24 cellular contexts compared by ENCODE assay signal in the genomic region with DNA sequence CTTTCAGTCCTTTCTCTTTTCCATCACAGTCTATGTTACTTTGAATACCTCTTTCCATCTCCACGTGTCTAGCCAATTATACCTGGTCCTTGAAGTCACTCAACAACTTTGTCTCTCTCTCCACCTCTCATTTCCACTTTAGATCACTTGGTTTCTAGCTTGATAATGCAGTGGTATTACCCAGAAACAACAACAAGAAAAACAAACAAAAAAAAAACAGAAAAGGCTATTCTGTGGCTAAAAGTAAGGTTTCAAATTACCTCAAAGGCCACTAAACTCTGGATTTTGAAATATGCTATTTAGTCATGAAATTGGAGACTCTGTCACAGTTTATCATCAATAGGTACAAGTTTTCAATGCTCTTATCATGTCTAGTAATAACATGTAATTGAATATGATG.
"Had no signal": no experiment of that assay in that cellular context is flagged by ENCODE, and none has a peak within 500 bp of the region (broad histone marks: within the 10 kb centered on the region; RNA-seq: fewer than 3 reads in every experiment).

No MANE protein-coding gene starts in this region.

- H3K4me3 Mint-ChIP-seq: activated CD4-positive, alpha-beta memory T cell treated with anti-CD3 and anti-CD28 coated beads for 36 hours; activated naive CD4-positive, alpha-beta T cell treated with anti-CD3 and anti-CD28 coated beads, Interleukin-2, amount 10 ng/mL, durations not matched to agents 7 days and 5 days; activated T-cell treated with anti-CD3 and anti-CD28 coated beads, Interleukin-2, amount 50 U/mL, for 72 hours; brain; effector memory CD8-positive, alpha-beta T cell; naive thymus-derived CD4-positive, alpha-beta T cell; neural progenitor cell; stimulated activated memory B cell treated with anti-CD40 and anti-IgM and Interleukin-4, amounts not matched to agents 10 μg/mL and 1 μg/mL and 100 μg/mL, for 72 hours; type B pancreatic cell had no signal

- H3K9me3 Mint-ChIP-seq: activated CD4-positive, alpha-beta memory T cell treated with anti-CD3 and anti-CD28 coated beads for 36 hours; activated naive CD4-positive, alpha-beta T cell treated with anti-CD3 and anti-CD28 coated beads, Interleukin-2, amount 10 ng/mL, durations not matched to agents 7 days and 5 days; brain; type B pancreatic cell had no signal

- H3K27ac ChIP-seq: esophagus muscularis mucosa, left ventricle myocardium inferior, neural progenitor cell, right lobe of liver, thoracic aorta, vagina had no signal

- H3K27ac Mint-ChIP-seq: activated CD4-positive, alpha-beta memory T cell treated with anti-CD3 and anti-CD28 coated beads for 36 hours; activated naive CD4-positive, alpha-beta T cell treated with anti-CD3 and anti-CD28 coated beads, Interleukin-2, amount 10 ng/mL, durations not matched to agents 7 days and 5 days; activated T-cell treated with anti-CD3 and anti-CD28 coated beads, Interleukin-2, amount 50 U/mL, for 72 hours; effector memory CD8-positive, alpha-beta T cell; naive thymus-derived CD4-positive, alpha-beta T cell; neural progenitor cell; stimulated activated memory B cell treated with anti-CD40 and anti-IgM and Interleukin-4, amounts not matched to agents 10 μg/mL and 1 μg/mL and 100 μg/mL, for 72 hours; type B pancreatic cell had no signal

- H3K36me3 Mint-ChIP-seq: activated CD4-positive, alpha-beta memory T cell treated with anti-CD3 and anti-CD28 coated beads for 36 hours; activated naive CD4-positive, alpha-beta T cell treated with anti-CD3 and anti-CD28 coated beads, Interleukin-2, amount 10 ng/mL, durations not matched to agents 7 days and 5 days; brain; naive thymus-derived CD4-positive, alpha-beta T cell; stimulated activated memory B cell treated with anti-CD40 and anti-IgM and Interleukin-4, amounts not matched to agents 10 μg/mL and 1 μg/mL and 100 μg/mL, for 72 hours; type B pancreatic cell had no signal

- DNase-seq: activated CD4-positive, alpha-beta memory T cell treated with anti-CD3 and anti-CD28 coated beads for 36 hours; activated CD4-positive, alpha-beta T cell treated with anti-CD3 and anti-CD28 coated beads for 4 hours; activated CD4-positive, CD25-positive, alpha-beta regulatory T cell; activated effector memory CD4-positive, alpha-beta T cell treated with Interleukin-2 at 50 U/mL for 16 hours; activated naive CD4-positive, alpha-beta T cell treated with anti-CD3 and anti-CD28 coated beads, Interleukin-2, amount 10 ng/mL, durations not matched to agents 7 days and 5 days; activated T-cell treated with anti-CD3 and anti-CD28 coated beads, Interleukin-2, amount 50 U/mL, for 72 hours; aorta; effector memory CD8-positive, alpha-beta T cell; glutamatergic neuron; hippocampal formation; kidney glomerular epithelial cell; left ventricle myocardium inferior; naive thymus-derived CD4-positive, alpha-beta T cell; posterior cingulate gyrus; right lobe of liver; small intestine; stimulated activated CD4-positive, alpha-beta T cell treated with anti-CD3 and anti-CD28 coated beads, Interleukin-2, amount 100 ng/mL, for 24 hours had no signal

- H3K4me1 Mint-ChIP-seq: activated naive CD4-positive, alpha-beta T cell treated with anti-CD3 and anti-CD28 coated beads, Interleukin-2, amount 10 ng/mL, durations not matched to agents 7 days and 5 days; stimulated activated memory B cell treated with anti-CD40 and anti-IgM and Interleukin-4, amounts not matched to agents 10 μg/mL and 1 μg/mL and 100 μg/mL, for 72 hours had no signal

- ATAC-seq: activated T-cell treated with anti-CD3 and anti-CD28 coated beads, Interleukin-2, amount 50 U/mL, for 72 hours; effector memory CD8-positive, alpha-beta T cell; naive thymus-derived CD4-positive, alpha-beta T cell; right lobe of liver; stimulated activated memory B cell treated with anti-CD40 and anti-IgM and Interleukin-4, amounts not matched to agents 10 μg/mL and 1 μg/mL and 100 μg/mL, for 72 hours had no signal
